1 cellular context compared by ENCODE assay signal in the genomic region with DNA sequence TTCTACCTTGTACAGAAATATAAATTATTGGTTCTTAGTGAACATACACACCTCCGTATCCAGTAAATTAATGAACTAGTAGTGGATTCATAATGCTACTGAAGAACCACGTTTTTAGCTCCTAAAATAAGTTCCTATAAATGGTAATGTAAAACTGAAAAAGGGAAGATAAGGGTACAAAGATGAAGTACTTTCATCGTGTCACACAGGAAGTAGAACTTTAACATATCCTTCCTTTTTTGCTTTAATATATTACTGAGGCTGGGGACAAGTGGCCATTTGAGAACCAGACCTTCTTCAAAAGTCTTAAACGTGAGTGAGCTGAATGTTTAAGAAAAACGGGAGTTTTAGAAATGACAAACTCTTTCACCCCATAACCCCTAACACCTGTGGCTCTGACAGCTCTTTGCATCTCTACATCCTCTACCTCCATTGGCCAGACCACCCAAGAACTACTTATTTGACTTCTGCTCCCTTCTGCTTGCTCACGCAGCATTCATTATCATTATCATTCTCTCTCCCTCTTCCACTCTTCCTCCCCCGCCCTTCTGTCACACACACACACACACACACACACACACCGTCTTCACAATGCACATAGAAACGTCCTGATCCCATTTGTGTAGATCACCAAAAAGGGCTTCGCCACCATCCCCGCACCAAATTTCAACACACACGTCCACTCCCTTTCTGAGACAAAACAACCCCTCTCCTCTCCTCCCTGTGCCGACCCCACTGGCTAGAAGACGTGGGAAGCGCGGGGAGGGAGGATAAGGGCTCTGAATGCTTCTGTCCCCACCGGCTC.
A peak's percentile ranks its signal among the peaks of the same experiment; 100 is the strongest.
TF ChIP-seq lines count a peak whose summit lies in the region.

No MANE protein-coding gene starts in this region.

TF ChIP-seq in K562, 482 proteins besides CTCF, POLR2A, EP300 and RAD21 (continued from another document and continues in another):
- TF ChIP-seq, protein P1, sequence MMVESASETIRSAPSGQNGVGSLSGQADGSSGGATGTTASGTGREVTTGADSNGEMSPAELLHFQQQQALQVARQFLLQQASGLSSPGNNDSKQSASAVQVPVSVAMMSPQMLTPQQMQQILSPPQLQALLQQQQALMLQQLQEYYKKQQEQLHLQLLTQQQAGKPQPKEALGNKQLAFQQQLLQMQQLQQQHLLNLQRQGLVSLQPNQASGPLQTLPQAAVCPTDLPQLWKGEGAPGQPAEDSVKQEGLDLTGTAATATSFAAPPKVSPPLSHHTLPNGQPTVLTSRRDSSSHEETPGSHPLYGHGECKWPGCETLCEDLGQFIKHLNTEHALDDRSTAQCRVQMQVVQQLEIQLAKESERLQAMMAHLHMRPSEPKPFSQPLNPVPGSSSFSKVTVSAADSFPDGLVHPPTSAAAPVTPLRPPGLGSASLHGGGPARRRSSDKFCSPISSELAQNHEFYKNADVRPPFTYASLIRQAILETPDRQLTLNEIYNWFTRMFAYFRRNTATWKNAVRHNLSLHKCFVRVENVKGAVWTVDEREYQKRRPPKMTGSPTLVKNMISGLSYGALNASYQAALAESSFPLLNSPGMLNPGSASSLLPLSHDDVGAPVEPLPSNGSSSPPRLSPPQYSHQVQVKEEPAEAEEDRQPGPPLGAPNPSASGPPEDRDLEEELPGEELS (CRISPR knock-in tag; IDR thresholded peaks at IDR 0.05; ENCODE audit: borderline replicate concordance): no peak
- no peak for TF ChIP-seq ZNF445 (CRISPR knock-in tag; IDR thresholded peaks at IDR 0.05; ENCODE audit: low read depth)
- no peak for TF ChIP-seq HMG20B (CRISPR knock-in tag; IDR thresholded peaks at IDR 0.05)
- TF ChIP-seq RAD51 (IDR thresholded peaks at IDR 0.05; ENCODE audit: borderline replicate concordance, low read depth): no peak
- TF ChIP-seq ZNF639 (CRISPR knock-in tag; conservative IDR thresholded peaks at IDR 0.05 in 1 of 2, IDR thresholded peaks at IDR 0.05 in 1 of 2): no peak; a peak in 1 of 4 replicates
- TF ChIP-seq THRAP3 (IDR thresholded peaks at IDR 0.05; ENCODE audit: borderline replicate concordance): peak; percentile 69; the same call in 1 of the 2 replicates
- TF ChIP-seq ZNF146 (CRISPR knock-in tag; IDR thresholded peaks at IDR 0.05; ENCODE audit: unreplicated experiment): no peak
- TF ChIP-seq ZNF589 (CRISPR knock-in tag; IDR thresholded peaks at IDR 0.05; ENCODE audit: low read depth): no peak
- TF ChIP-seq ZNF398 (CRISPR knock-in tag; IDR thresholded peaks at IDR 0.05): no peak
- TF ChIP-seq ARHGAP35 (IDR thresholded peaks at IDR 0.05; ENCODE audit: partially characterized antibody): no peak
- TF ChIP-seq MAZ (CRISPR knock-in tag; conservative IDR thresholded peaks at IDR 0.05 in 1 of 2, IDR thresholded peaks at IDR 0.05 in 1 of 2): peak in 1 of 2 experiments; percentile 94; a peak in 2 of 4 replicates
- peak; percentile 72 for TF ChIP-seq SMARCA4 (IDR thresholded peaks at IDR 0.05)
- no peak for TF ChIP-seq ZNF23 (CRISPR knock-in tag; IDR thresholded peaks at IDR 0.05)
- no peak for TF ChIP-seq SREBF1 (IDR thresholded peaks at IDR 0.05; ENCODE audit: borderline replicate concordance, low read depth, low read length)
- TF ChIP-seq, protein P2, sequence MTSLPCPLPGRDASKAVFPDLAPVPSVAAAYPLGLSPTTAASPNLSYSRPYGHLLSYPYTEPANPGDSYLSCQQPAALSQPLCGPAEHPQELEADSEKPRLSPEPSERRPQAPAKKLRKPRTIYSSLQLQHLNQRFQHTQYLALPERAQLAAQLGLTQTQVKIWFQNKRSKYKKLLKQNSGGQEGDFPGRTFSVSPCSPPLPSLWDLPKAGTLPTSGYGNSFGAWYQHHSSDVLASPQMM (CRISPR knock-in tag; IDR thresholded peaks at IDR 0.05): no peak
- TF ChIP-seq VEZF1 (CRISPR knock-in tag; IDR thresholded peaks at IDR 0.05): no peak
- TF ChIP-seq ZFX (CRISPR knock-in tag; IDR thresholded peaks at IDR 0.05): no peak
- TF ChIP-seq CTBP1 (IDR thresholded peaks at IDR 0.05; ENCODE audit: borderline replicate concordance): 0 out of 2 replicates have a peak, but pooled peaks have one; percentile 41
- peak; percentile 85; the same call in 1 of the 2 replicates for TF ChIP-seq HLTF (IDR thresholded peaks at IDR 0.05)
- TF ChIP-seq NFYB (IDR thresholded peaks at IDR 0.05; ENCODE audit: extremely low read depth, insufficient read length): no peak
- TF ChIP-seq MYBL2 (IDR thresholded peaks at IDR 0.05; ENCODE audit: low read depth): no peak
- no peak for TF ChIP-seq MYBL2 (CRISPR knock-in tag; IDR thresholded peaks at IDR 0.05; ENCODE audit: borderline replicate concordance)
- no peak for TF ChIP-seq MECOM (CRISPR knock-in tag; IDR thresholded peaks at IDR 0.05)
- no peak for TF ChIP-seq ZBTB11 (CRISPR knock-in tag; IDR thresholded peaks at IDR 0.05)
- TF ChIP-seq LEF1 (IDR thresholded peaks at IDR 0.05): no peak
- TF ChIP-seq ZNF224 (CRISPR knock-in tag; IDR thresholded peaks at IDR 0.05): no peak
- TF ChIP-seq, protein P3, sequence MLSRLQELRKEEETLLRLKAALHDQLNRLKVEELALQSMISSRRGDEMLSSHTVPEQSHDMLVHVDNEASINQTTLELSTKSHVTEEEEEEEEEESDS (CRISPR knock-in tag; IDR thresholded peaks at IDR 0.05): no peak
- no peak for TF ChIP-seq CC2D1A (IDR thresholded peaks at IDR 0.05)
- TF ChIP-seq GTF2F1 (IDR thresholded peaks at IDR 0.05; ENCODE audit: low read depth, low read length): no peak
- no peak for TF ChIP-seq ZNF12 (CRISPR knock-in tag; IDR thresholded peaks at IDR 0.05)
- TF ChIP-seq ZNF253 (CRISPR knock-in tag; conservative IDR thresholded peaks at IDR 0.05): no peak
- no peak; a peak in 1 of 4 replicates for TF ChIP-seq FOXK2 (conservative IDR thresholded peaks at IDR 0.05 in 1 of 2, IDR thresholded peaks at IDR 0.05 in 1 of 2; ENCODE audit: low read depth in 2 of 2)
- no peak for TF ChIP-seq HINFP (tag; conservative IDR thresholded peaks at IDR 0.05; ENCODE audit: low read depth)
- TF ChIP-seq, protein P4, sequence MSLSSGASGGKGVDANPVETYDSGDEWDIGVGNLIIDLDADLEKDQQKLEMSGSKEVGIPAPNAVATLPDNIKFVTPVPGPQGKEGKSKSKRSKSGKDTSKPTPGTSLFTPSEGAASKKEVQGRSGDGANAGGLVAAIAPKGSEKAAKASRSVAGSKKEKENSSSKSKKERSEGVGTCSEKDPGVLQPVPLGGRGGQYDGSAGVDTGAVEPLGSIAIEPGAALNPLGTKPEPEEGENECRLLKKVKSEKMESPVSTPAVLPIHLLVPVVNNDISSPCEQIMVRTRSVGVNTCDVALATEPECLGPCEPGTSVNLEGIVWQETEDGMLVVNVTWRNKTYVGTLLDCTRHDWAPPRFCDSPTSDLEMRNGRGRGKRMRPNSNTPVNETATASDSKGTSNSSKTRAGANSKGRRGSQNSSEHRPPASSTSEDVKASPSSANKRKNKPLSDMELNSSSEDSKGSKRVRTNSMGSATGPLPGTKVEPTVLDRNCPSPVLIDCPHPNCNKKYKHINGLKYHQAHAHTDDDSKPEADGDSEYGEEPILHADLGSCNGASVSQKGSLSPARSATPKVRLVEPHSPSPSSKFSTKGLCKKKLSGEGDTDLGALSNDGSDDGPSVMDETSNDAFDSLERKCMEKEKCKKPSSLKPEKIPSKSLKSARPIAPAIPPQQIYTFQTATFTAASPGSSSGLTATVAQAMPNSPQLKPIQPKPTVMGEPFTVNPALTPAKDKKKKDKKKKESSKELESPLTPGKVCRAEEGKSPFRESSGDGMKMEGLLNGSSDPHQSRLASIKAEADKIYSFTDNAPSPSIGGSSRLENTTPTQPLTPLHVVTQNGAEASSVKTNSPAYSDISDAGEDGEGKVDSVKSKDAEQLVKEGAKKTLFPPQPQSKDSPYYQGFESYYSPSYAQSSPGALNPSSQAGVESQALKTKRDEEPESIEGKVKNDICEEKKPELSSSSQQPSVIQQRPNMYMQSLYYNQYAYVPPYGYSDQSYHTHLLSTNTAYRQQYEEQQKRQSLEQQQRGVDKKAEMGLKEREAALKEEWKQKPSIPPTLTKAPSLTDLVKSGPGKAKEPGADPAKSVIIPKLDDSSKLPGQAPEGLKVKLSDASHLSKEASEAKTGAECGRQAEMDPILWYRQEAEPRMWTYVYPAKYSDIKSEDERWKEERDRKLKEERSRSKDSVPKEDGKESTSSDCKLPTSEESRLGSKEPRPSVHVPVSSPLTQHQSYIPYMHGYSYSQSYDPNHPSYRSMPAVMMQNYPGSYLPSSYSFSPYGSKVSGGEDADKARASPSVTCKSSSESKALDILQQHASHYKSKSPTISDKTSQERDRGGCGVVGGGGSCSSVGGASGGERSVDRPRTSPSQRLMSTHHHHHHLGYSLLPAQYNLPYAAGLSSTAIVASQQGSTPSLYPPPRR (CRISPR knock-in tag; IDR thresholded peaks at IDR 0.05; ENCODE audit: borderline replicate concordance): no peak
- no peak for TF ChIP-seq POLR3G (IDR thresholded peaks at IDR 0.05; ENCODE audit: extremely low read depth, insufficient read length, insufficient replicate concordance)
- TF ChIP-seq ZNF696 (CRISPR knock-in tag; conservative IDR thresholded peaks at IDR 0.05): no peak
- no peak for TF ChIP-seq NR1H2 (CRISPR knock-in tag; IDR thresholded peaks at IDR 0.05)
- no peak for TF ChIP-seq HMGXB4 (CRISPR knock-in tag; IDR thresholded peaks at IDR 0.05)
- TF ChIP-seq ESRRB (CRISPR knock-in tag; IDR thresholded peaks at IDR 0.05; ENCODE audit: borderline replicate concordance): no peak
